In genomic region chr4:95838192-95838591, GRCh38 we compare ENCODE assay signal across 22 cellular contexts. TPM values are rescaled to one million over a fixed set of nuclear protein-coding genes. Genes with fewer than 3 reads are reported as not detected.
"Had no signal": no experiment of that assay in that cellular context is flagged by ENCODE, and none has a peak within 500 bp of the region (broad histone marks: within the 10 kb centered on the region; RNA-seq: fewer than 3 reads in every experiment).

No MANE protein-coding gene starts in this region.

- H3K36me3 ChIP-seq: ascending aorta, neutrophil, pancreas, spleen, thoracic aorta, upper lobe of right lung had no signal

- DNase-seq: activated CD4-positive, CD25-positive, alpha-beta regulatory T cell treated with anti-CD3 and anti-CD28 coated beads, Interleukin-2, amount 50 U/mL, for 72 hours; activated CD8-positive, alpha-beta memory T cell treated with anti-CD3 and anti-CD28 coated beads for 24 hours; activated CD8-positive, alpha-beta memory T cell treated with anti-CD3 and anti-CD28 coated beads, Interleukin-2, amount 50 U/mL, for 48 hours; activated effector memory CD4-positive, alpha-beta T cell treated with anti-CD3 and anti-CD28 coated beads, Interleukin-2, amount 50 U/mL, for 16 hours; activated T-cell treated with anti-CD3 and anti-CD28 coated beads, Interleukin-2, amount 50 U/mL, for 48 hours; cerebellar nuclear complex; effector CD4-positive, alpha-beta T cell; immature natural killer cell; kidney glomerular epithelial cell; mesenchymal stem cell; naive thymus-derived CD8-positive, alpha-beta T cell; pancreas; spleen; stimulated activated naive B cell treated with anti-CD40 and anti-IgM and Interleukin-4, amounts not matched to agents 10 μg/mL and 1 μg/mL and 100 μg/mL, for 72 hours; upper lobe of right lung had no signal

- H3K9me3 ChIP-seq: ascending aorta, neutrophil, pancreas, thoracic aorta, upper lobe of right lung had no signal

- H3K27ac ChIP-seq: ascending aorta, neutrophil, pancreas, spleen, thoracic aorta, upper lobe of right lung had no signal

- H3K27ac Mint-ChIP-seq: activated naive CD4-positive, alpha-beta T cell treated with anti-CD3 and anti-CD28 coated beads, Interleukin-2, amount 50 U/mL, for 24 hours; immature natural killer cell; naive thymus-derived CD8-positive, alpha-beta T cell; stimulated activated naive B cell treated with anti-CD40 and anti-IgM and Interleukin-4, amounts not matched to agents 10 μg/mL and 1 μg/mL and 100 μg/mL, for 72 hours; T-helper 2 cell treated with Interferon-gamma antibody and Interleukin-4, amounts not matched to agents 5 μg/mL and 100 μg/mL, for 36 hours had no signal

- H3K27me3 ChIP-seq: ascending aorta, neutrophil, pancreas, spleen, upper lobe of right lung had no signal

- ATAC-seq: esophagus mucosa; naive thymus-derived CD8-positive, alpha-beta T cell; pancreas; stimulated activated naive B cell treated with anti-CD40 and anti-IgM and Interleukin-4, amounts not matched to agents 10 μg/mL and 1 μg/mL and 100 μg/mL, for 72 hours; upper lobe of right lung had no signal

- H3K9me3 Mint-ChIP-seq: activated naive CD4-positive, alpha-beta T cell treated with anti-CD3 and anti-CD28 coated beads, Interleukin-2, amount 50 U/mL, for 24 hours; T-helper 2 cell treated with Interferon-gamma antibody and Interleukin-4, amounts not matched to agents 5 μg/mL and 100 μg/mL, for 36 hours had no signal

- H3K4me3 Mint-ChIP-seq: activated naive CD4-positive, alpha-beta T cell treated with anti-CD3 and anti-CD28 coated beads, Interleukin-2, amount 50 U/mL, for 24 hours; immature natural killer cell; naive thymus-derived CD8-positive, alpha-beta T cell; stimulated activated naive B cell treated with anti-CD40 and anti-IgM and Interleukin-4, amounts not matched to agents 10 μg/mL and 1 μg/mL and 100 μg/mL, for 72 hours; T-helper 2 cell treated with Interferon-gamma antibody and Interleukin-4, amounts not matched to agents 5 μg/mL and 100 μg/mL, for 36 hours had no signal

- H3K4me3 ChIP-seq: ascending aorta, pancreas, spleen, thoracic aorta, upper lobe of right lung had no signal

- H3K4me1 Mint-ChIP-seq: activated naive CD4-positive, alpha-beta T cell treated with anti-CD3 and anti-CD28 coated beads, Interleukin-2, amount 50 U/mL, for 24 hours; immature natural killer cell; stimulated activated naive B cell treated with anti-CD40 and anti-IgM and Interleukin-4, amounts not matched to agents 10 μg/mL and 1 μg/mL and 100 μg/mL, for 72 hours had no signal

- H3K27me3 Mint-ChIP-seq: activated naive CD4-positive, alpha-beta T cell treated with anti-CD3 and anti-CD28 coated beads, Interleukin-2, amount 50 U/mL, for 24 hours; stimulated activated naive B cell treated with anti-CD40 and anti-IgM and Interleukin-4, amounts not matched to agents 10 μg/mL and 1 μg/mL and 100 μg/mL, for 72 hours had no signal

- H3K4me1 ChIP-seq: ascending aorta, pancreas, spleen, upper lobe of right lung had no signal

- H3K36me3 Mint-ChIP-seq: activated naive CD4-positive, alpha-beta T cell treated with anti-CD3 and anti-CD28 coated beads, Interleukin-2, amount 50 U/mL, for 24 hours; naive thymus-derived CD8-positive, alpha-beta T cell had no signal

RNA-seq across cellular contexts. Expression of gene PDHA2, which starts 1.7 kb away (rescaled TPM):
- total RNA-seq: ascending aorta; esophagus mucosa; lower leg skin; naive thymus-derived CD8-positive, alpha-beta T cell; pancreas; spleen; thoracic aorta; upper lobe of right lung had no signal
